ENCODE assay signal across 20 cellular contexts in genomic region chr12:79558924-79559469, GRCh38.
A peak's percentile ranks its signal among the peaks of the same experiment; 100 is the strongest.
DNase-seq lines count a peak whose midpoint lies in the region; ATAC-seq and TF ChIP-seq lines count a peak whose summit lies in the region.
"Had no signal": no experiment of that assay in that cellular context is flagged by ENCODE, and none has a peak within 500 bp of the region (broad histone marks: within the 10 kb centered on the region; RNA-seq: fewer than 3 reads in every experiment).

No MANE protein-coding gene starts in this region.

- H3K79me2 ChIP-seq in trophoblast cell (ENCODE audit: control insufficient read depth, insufficient read depth, low read length, poor library complexity) = no peaks in the 10 kb centered on the region

- no peak overlapping the region for H4K91ac ChIP-seq in trophoblast cell (ENCODE audit: low read depth, low read length)

- peaks cover 45% of the 10 kb centered on the region for H3K9me3 Mint-ChIP-seq in WTC11
- H3K9me3 Mint-ChIP-seq: CD8-positive, alpha-beta memory T cell had no signal

- no peaks in the 10 kb centered on the region for H3K27me3 Mint-ChIP-seq in WTC11 (ENCODE audit: low read depth)
- H3K27me3 Mint-ChIP-seq: activated CD4-positive, alpha-beta memory T cell treated with anti-CD3 and anti-CD28 coated beads for 36 hours; CD8-positive, alpha-beta memory T cell had no signal

- H3K79me1 ChIP-seq in trophoblast cell (ENCODE audit: low read length) = peaks cover 8% of the 10 kb centered on the region

- H3K27ac Mint-ChIP-seq in WTC11 = peak overlapping the region; percentile 96
- H3K27ac Mint-ChIP-seq: activated CD4-positive, alpha-beta memory T cell treated with anti-CD3 and anti-CD28 coated beads for 36 hours; CD8-positive, alpha-beta memory T cell; neural progenitor cell had no signal

- no peak overlapping the region for H4K8ac ChIP-seq in trophoblast cell (ENCODE audit: low read depth, low read length)

- H3K14ac ChIP-seq in trophoblast cell (ENCODE audit: low read length) = no peak overlapping the region

- H2AK5ac ChIP-seq in trophoblast cell (ENCODE audit: low read length) = peak overlapping the region; percentile 54

- no peak overlapping the region for H3K18ac ChIP-seq in trophoblast cell (ENCODE audit: low read length)

- H3K36me3 ChIP-seq in trophoblast cell (ENCODE audit: control insufficient read depth in 1 of 2, insufficient read depth in 2 of 2, low read length in 2 of 2) = peaks cover 23% of the 10 kb centered on the region in 2 experiments

- no peak overlapping the region for H2BK5ac ChIP-seq in trophoblast cell (ENCODE audit: low read depth, low read length, poor library complexity)

- H3K9me3 ChIP-seq in trophoblast cell (ENCODE audit: insufficient read depth, low read depth, low read length) = peaks cover 12% of the 10 kb centered on the region

- H2BK12ac ChIP-seq in trophoblast cell (ENCODE audit: low read length) = no peak overlapping the region

- intact Hi-C loops in left ventricle myocardium superior (cut with micrococcal nuclease) = loop anchor here (5.0 to 10.0 kb wide), 2 partner anchors 176 to 713 kb away; no protein-coding TSS in a partner anchor

- peaks cover 78% of the 10 kb centered on the region for H3K36me3 Mint-ChIP-seq in WTC11
- H3K36me3 Mint-ChIP-seq: activated CD4-positive, alpha-beta memory T cell treated with anti-CD3 and anti-CD28 coated beads for 36 hours; CD8-positive, alpha-beta memory T cell had no signal

- H4K12ac ChIP-seq in trophoblast cell (ENCODE audit: low read depth, low read length) = no peak overlapping the region

- no peak overlapping the region for H3K4me2 ChIP-seq in trophoblast cell (ENCODE audit: low read length)
- H3K4me2 ChIP-seq: neural progenitor cell had no signal

- no peaks in the 10 kb centered on the region for H3K27me3 ChIP-seq in trophoblast cell (ENCODE audit: insufficient read depth, low read length)
- H3K27me3 ChIP-seq: neural progenitor cell had no signal

- peaks cover 3 to 4% of the 10 kb centered on the region in 2 experiments for H3K4me1 ChIP-seq in trophoblast cell (ENCODE audit: control insufficient read depth in 1 of 2, insufficient read depth in 2 of 2, low read length in 2 of 2)

- no CpG with 5 or more reads among the region's 5 CpGs for whole genome bisulfite sequencing in trophoblast cell (ENCODE audit: extremely low coverage, insufficient coverage, insufficient read length)

- H3K4ac ChIP-seq in trophoblast cell (ENCODE audit: low read depth, low read length) = no peak overlapping the region

- ATAC-seq in WTC11 (no peak), left ventricle myocardium superior (peak; percentile 61), GM19467 (IDR thresholded peaks at IDR 0.05; ENCODE audit: unreplicated experiment) (no peak), GM18520 (IDR thresholded peaks at IDR 0.05; ENCODE audit: unreplicated experiment) (no peak)
- ATAC-seq: GM12878 had no signal

- no peak overlapping the region for H2BK120ac ChIP-seq in trophoblast cell (ENCODE audit: insufficient read depth, low read length, poor library complexity)

- TF ChIP-seq CTCF in WTC11 (IDR thresholded peaks at IDR 0.05) = no peak

- DNase-seq in WTC11 (ENCODE audit: low spot score) (no peak), left ventricle myocardium superior (no peak), trophoblast cell (no peak), SW480 (ENCODE audit: low spot score) (no peak), NCI-H345 (lab: John Stamatoyannopoulos, UW) (no peak)
- DNase-seq: activated CD4-positive, alpha-beta memory T cell treated with anti-CD3 and anti-CD28 coated beads for 36 hours; activated effector memory CD4-positive, alpha-beta T cell treated with anti-CD3 and anti-CD28 coated beads, Interleukin-2, amount 50 U/mL, for 16 hours; AML-193; CD8-positive, alpha-beta memory T cell; DMS79; head of caudate nucleus; Kasumi-1; NCI-H187 treated with DMSO at 0.1 percent for 48 hours; NCI-H2227 treated with DMSO at 0.1 percent for 48 hours; NCI-H774 had no signal

- peaks cover 33% of the 10 kb centered on the region for H3K4me1 Mint-ChIP-seq in WTC11
- H3K4me1 Mint-ChIP-seq: CD8-positive, alpha-beta memory T cell had no signal

- H3K23ac ChIP-seq in trophoblast cell (ENCODE audit: low read length) = no peak overlapping the region

- POLR2A ChIA-PET in WTC11 (lab: Charles Lee) = no interaction called here

- no peak overlapping the region for H3K4me3 ChIP-seq in trophoblast cell (ENCODE audit: low read depth, low read length)
- H3K4me3 ChIP-seq: GM12878, GM23248, neural progenitor cell had no signal

- CTCF ChIA-PET in WTC11 (lab: Charles Lee) = interaction anchor here (0.5 kb wide), 1 partner anchor 16 kb away, joined by 5 read pairs; no protein-coding TSS in a partner anchor

- H3K27ac ChIP-seq in trophoblast cell (ENCODE audit: low read depth, low read length) = no peak overlapping the region

- H2AFZ ChIP-seq in trophoblast cell (ENCODE audit: insufficient read depth, low read length, poor library complexity) = no peak overlapping the region
- H2AFZ ChIP-seq: GM23248, neural progenitor cell had no signal

- no peak overlapping the region for H3K4me3 Mint-ChIP-seq in WTC11
- H3K4me3 Mint-ChIP-seq: activated CD4-positive, alpha-beta memory T cell treated with anti-CD3 and anti-CD28 coated beads for 36 hours; CD8-positive, alpha-beta memory T cell; neural progenitor cell had no signal

- H3K9ac ChIP-seq in trophoblast cell (ENCODE audit: low read length) = no peak overlapping the region
- H3K9ac ChIP-seq: GM23248, neural progenitor cell had no signal

TF ChIP-seq in WTC11, 78 proteins besides CTCF, POLR2A, EP300 and RAD21:
- TF ChIP-seq FOXK1 (CRISPR knock-in tag; IDR thresholded peaks at IDR 0.05) = no peak
- no peak for TF ChIP-seq USF2 (CRISPR knock-in tag; IDR thresholded peaks at IDR 0.05)
- no peak for TF ChIP-seq GTF2I (CRISPR knock-in tag; conservative IDR thresholded peaks at IDR 0.05)
- no peak for TF ChIP-seq AR (CRISPR knock-in tag; IDR thresholded peaks at IDR 0.05)
- no peak for TF ChIP-seq ZNF512 (CRISPR knock-in tag; IDR thresholded peaks at IDR 0.05; ENCODE audit: borderline replicate concordance)
